Comparison of ENCODE assay signal across 8 cellular contexts in genomic region chr1:93909146-93910050, GRCh38. TPM values are rescaled to one million over a fixed set of nuclear protein-coding genes. Genes with fewer than 3 reads are reported as not detected.
DNase-seq lines count a peak whose midpoint lies in the region; ATAC-seq and TF ChIP-seq lines count a peak whose summit lies in the region.

Gene GCLM, minus strand, starts transcription at chr1:93909430. Its CDS starts 267 bp downstream, at chr1:93909163.

- peak; percentile 93 to 96 for ATAC-seq in CD4-positive, CD25-positive, alpha-beta regulatory T cell (ENCODE audit: low read depth in 2 of 2)
- ATAC-seq in GM19351 (IDR thresholded peaks at IDR 0.05; ENCODE audit: unreplicated experiment) = peak; percentile 89
- ATAC-seq in HG03521 (IDR thresholded peaks at IDR 0.05; ENCODE audit: unreplicated experiment) = peak; percentile 92
- ATAC-seq in activated CD8-positive, alpha-beta T cell treated with anti-CD3 and anti-CD28 coated beads for 36 hours = peak; percentile 89
- ATAC-seq in lower lobe of right lung = peak; percentile 98 to 100

- intact Hi-C loops in activated CD8-positive, alpha-beta T cell treated with anti-CD3 and anti-CD28 coated beads for 36 hours (cut with micrococcal nuclease) = loop anchor here (2.0 to 5.0 kb wide), 2 partner anchors 31 to 62 kb away; partner anchors contain the start of gene DNTTIP2
- intact Hi-C loops in lower lobe of right lung (cut with DNase I) = no loop called here

- peak within 1 kb of the TSS; percentile 87 to 94 (median 88) for H3K4me3 Mint-ChIP-seq in CD4-positive, CD25-positive, alpha-beta regulatory T cell
- H3K4me3 Mint-ChIP-seq in activated CD8-positive, alpha-beta T cell treated with anti-CD3 and anti-CD28 coated beads for 36 hours = peak within 1 kb of the TSS; percentile 96

- peak within 1 kb of the TSS; percentile 86 for H3K4me3 ChIP-seq in CD4-positive, CD25-positive, alpha-beta regulatory T cell (ENCODE audit: low read depth, low read length)
- H3K4me3 ChIP-seq in ectodermal cell (ENCODE audit: insufficient read depth, low read depth, low read length) (peak within 1 kb of the TSS; percentile 58), lower lobe of right lung (peak within 1 kb of the TSS; percentile 91)

- H3K27ac Mint-ChIP-seq in CD4-positive, CD25-positive, alpha-beta regulatory T cell = peak within 1 kb of the TSS; percentile 81 to 91 (median 90)
- peak within 1 kb of the TSS; percentile 95 for H3K27ac Mint-ChIP-seq in activated CD8-positive, alpha-beta T cell treated with anti-CD3 and anti-CD28 coated beads for 36 hours

- H3K36me3 Mint-ChIP-seq in CD4-positive, CD25-positive, alpha-beta regulatory T cell = no peaks in the 10 kb centered on the region
- peaks cover 3% of the 10 kb centered on the region for H3K36me3 Mint-ChIP-seq in activated CD8-positive, alpha-beta T cell treated with anti-CD3 and anti-CD28 coated beads for 36 hours (ENCODE audit: low read depth)

- peaks cover 13 to 32% (median 22%) of the 10 kb centered on the region in 4 donors for H3K4me1 Mint-ChIP-seq in CD4-positive, CD25-positive, alpha-beta regulatory T cell
- H3K4me1 Mint-ChIP-seq in activated CD8-positive, alpha-beta T cell treated with anti-CD3 and anti-CD28 coated beads for 36 hours (ENCODE audit: low read depth) = peaks cover 29% of the 10 kb centered on the region

- peak; percentile 85 for TF ChIP-seq CTCF in activated CD8-positive, alpha-beta T cell treated with anti-CD3 and anti-CD28 coated beads for 36 hours (IDR thresholded peaks at IDR 0.05)
- peak; percentile 88 for TF ChIP-seq CTCF in lower lobe of right lung (IDR thresholded peaks at IDR 0.05)

- peaks cover 22% of the 10 kb centered on the region for H3K4me1 ChIP-seq in CD4-positive, CD25-positive, alpha-beta regulatory T cell (ENCODE audit: control insufficient read depth, insufficient read depth, low read length, poor library complexity, severe bottlenecking)
- H3K4me1 ChIP-seq in ectodermal cell (ENCODE audit: control insufficient read depth, insufficient read depth, low read length) = no peaks in the 10 kb centered on the region
- peaks cover 15% of the 10 kb centered on the region for H3K4me1 ChIP-seq in lower lobe of right lung

- CTCF ChIA-PET in activated CD8-positive, alpha-beta T cell treated with anti-CD3 and anti-CD28 coated beads for 36 hours (lab: Charles Lee) = interaction anchor here (0.7 to 1.8 kb wide), 11 partner anchors 12 to 466 kb away, joined by 3 to 10 read pairs (median 3); partner anchors contain the start of gene DNTTIP2

- H3K27me3 ChIP-seq in CD4-positive, CD25-positive, alpha-beta regulatory T cell (ENCODE audit: control insufficient read depth, insufficient read depth, low read length) = no peaks in the 10 kb centered on the region
- H3K27me3 ChIP-seq in ectodermal cell (ENCODE audit: control insufficient read depth, insufficient read depth, low read length, poor library complexity, severe bottlenecking) (peaks cover 13% of the 10 kb centered on the region), lower lobe of right lung (ENCODE audit: low read depth) (no peaks in the 10 kb centered on the region)

- H3K9me3 Mint-ChIP-seq in CD4-positive, CD25-positive, alpha-beta regulatory T cell = no peaks in the 10 kb centered on the region
- H3K9me3 Mint-ChIP-seq in activated CD8-positive, alpha-beta T cell treated with anti-CD3 and anti-CD28 coated beads for 36 hours = peaks cover 5% of the 10 kb centered on the region

- POLR2A ChIA-PET in activated CD8-positive, alpha-beta T cell treated with anti-CD3 and anti-CD28 coated beads for 36 hours (lab: Charles Lee) = interaction anchor here (0.6 to 1.8 kb wide), 5 partner anchors 23 to 1057 kb away, joined by 3 to 17 read pairs (median 5); partner anchors contain the start of genes DNTTIP2 and DR1

- DNase-seq in CD4-positive, CD25-positive, alpha-beta regulatory T cell = peak; percentile 84 to 90 (median 86)
- DNase-seq in NCI-H82 (lab: John Stamatoyannopoulos, UW) (peak; percentile 96), lower lobe of right lung (peak; percentile 95)
- DNase-seq in activated CD8-positive, alpha-beta T cell treated with anti-CD3 and anti-CD28 coated beads for 36 hours = peak; percentile 96
- peak; percentile 77 to 90 (median 83) for DNase-seq in stimulated activated CD4-positive, alpha-beta T cell treated with anti-CD3 and anti-CD28 coated beads, TNF-alpha, amount 100 ng/mL, for 24 hours (ENCODE audit: low read depth in 3 of 3)

- peaks cover 16% of the 10 kb centered on the region for H3K27me3 Mint-ChIP-seq in CD4-positive, CD25-positive, alpha-beta regulatory T cell
- peaks cover 1% of the 10 kb centered on the region for H3K27me3 Mint-ChIP-seq in activated CD8-positive, alpha-beta T cell treated with anti-CD3 and anti-CD28 coated beads for 36 hours

- H3K36me3 ChIP-seq in CD4-positive, CD25-positive, alpha-beta regulatory T cell (ENCODE audit: control insufficient read depth, insufficient read depth, low read length) = no peaks in the 10 kb centered on the region
- H3K36me3 ChIP-seq in ectodermal cell (ENCODE audit: control insufficient read depth, insufficient read depth, low read length) = no peaks in the 10 kb centered on the region
- H3K36me3 ChIP-seq in lower lobe of right lung = no peaks in the 10 kb centered on the region

- WGBS in ectodermal cell, 2 experiments = 1% methylated on average over 102 of the region's 102 CpGs

- H3K9me3 ChIP-seq in CD4-positive, CD25-positive, alpha-beta regulatory T cell (ENCODE audit: control insufficient read depth in 2 of 2, low read length in 2 of 2) = no peaks in the 10 kb centered on the region
- H3K9me3 ChIP-seq in ectodermal cell (ENCODE audit: control insufficient read depth, low read length) (no peaks in the 10 kb centered on the region), lower lobe of right lung (peaks cover 5% of the 10 kb centered on the region)

- H3K27ac ChIP-seq in CD4-positive, CD25-positive, alpha-beta regulatory T cell (ENCODE audit: insufficient read depth, low read length, poor library complexity, severe bottlenecking) = peak within 1 kb of the TSS; percentile 65
- H3K27ac ChIP-seq in ectodermal cell (ENCODE audit: insufficient read depth, low read depth, low read length, poor library complexity, severe bottlenecking) (peak within 1 kb of the TSS; percentile 44), lower lobe of right lung (peak within 1 kb of the TSS; percentile 89)

RNA-seq across cellular contexts. Expression of gene GCLM, which starts in this region (rescaled TPM):
- 5.5 TPM for total RNA-seq in CD4-positive, CD25-positive, alpha-beta regulatory T cell
- 10 to 100 TPM in 1 of 4 donors, 1 to 10 TPM in 3; 7.0 to 17.3 (median 9.0) TPM for polyA plus RNA-seq in CD4-positive, CD25-positive, alpha-beta regulatory T cell
- total RNA-seq in activated CD8-positive, alpha-beta T cell treated with anti-CD3 and anti-CD28 coated beads for 36 hours = 10 to 100 TPM; 25.3 to 26.4 TPM
- 6.3 TPM for polyA plus RNA-seq in ectodermal cell (2013, experiment 1 of 4)
- polyA plus RNA-seq in ectodermal cell (2013, experiment 2 of 4) = 6.4 TPM
- 5.9 TPM for polyA plus RNA-seq in ectodermal cell (2013, experiment 3 of 4)
- 6.2 TPM for polyA plus RNA-seq in ectodermal cell (2013, experiment 4 of 4)
- 16.7 TPM for total RNA-seq in lower lobe of right lung

Comparison
In these comparisons a context has a peak if more than half of its experiments do, and no peak if none do; other contexts are left out.
1. Peak in every context shown above with its lines: DNase-seq, ATAC-seq, H3K4me3 ChIP-seq and H3K27ac ChIP-seq.